32 cellular contexts compared by ENCODE assay signal in the genomic region with DNA sequence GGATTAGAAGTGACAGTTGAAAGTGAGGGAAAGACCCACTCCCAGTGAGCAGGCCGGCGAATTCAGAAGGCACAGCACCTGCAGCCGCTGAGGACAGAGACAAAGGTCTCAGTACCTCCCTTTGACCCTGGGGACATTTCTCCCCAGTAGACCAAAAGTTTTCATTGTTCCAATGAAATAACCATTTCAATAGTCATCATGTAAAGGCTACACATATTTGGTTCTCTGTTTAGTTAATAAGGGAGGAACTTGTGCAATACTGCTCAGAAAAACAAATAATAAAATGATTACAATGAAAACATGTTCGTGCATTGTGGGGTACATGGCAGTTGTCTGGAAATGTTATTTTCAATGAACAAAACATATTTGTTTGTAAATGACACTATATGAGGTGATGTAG. TPM values are rescaled to one million over a fixed set of nuclear protein-coding genes. Genes with fewer than 3 reads are reported as not detected.
DNase-seq lines count a peak whose midpoint lies in the region; ATAC-seq, FAIRE-seq and TF ChIP-seq lines count a peak whose summit lies in the region.
"Had no signal": no experiment of that assay in that cellular context is flagged by ENCODE, and none has a peak within 500 bp of the region (broad histone marks: within the 10 kb centered on the region; RNA-seq: fewer than 3 reads in every experiment).

No MANE protein-coding gene starts in this region.

- no peaks in the 10 kb centered on the region for H3K9me2 ChIP-seq in PC-3 (replicated peaks; ENCODE audit: low read length)

- no peaks in the 10 kb centered on the region for H4K20me1 ChIP-seq in PC-3 (ENCODE audit: low read length)

- no peaks in the 10 kb centered on the region for H3K27me3 ChIP-seq in PC-3 (ENCODE audit: low read length)
- no peaks in the 10 kb centered on the region for H3K27me3 ChIP-seq in bronchial epithelial cell (ENCODE audit: control insufficient read depth, insufficient read depth, low read length)
- H3K27me3 ChIP-seq: upper lobe of left lung had no signal

- peak overlapping the region; percentile 63 for H3K4me2 ChIP-seq in PC-3 (ENCODE audit: low read length)

- H3K27me3 Mint-ChIP-seq in nephron (ENCODE audit: low read depth), result peaks cover 11% of the 10 kb centered on the region
- H3K27me3 Mint-ChIP-seq: activated CD4-positive, alpha-beta memory T cell treated with anti-CD3 and anti-CD28 coated beads, Interleukin-2, amount 10 ng/mL, durations not matched to agents 7 days and 5 days had no signal

- 0 out of 2 replicates have a peak overlapping the region, but pooled peaks have one; percentile 17 for H2AFZ ChIP-seq in PC-3 (ENCODE audit: low read length)

- H3K27ac Mint-ChIP-seq in nephron, result peak overlapping the region in 2 of 3 experiments; percentile 68 to 74
- H3K27ac Mint-ChIP-seq: activated CD4-positive, alpha-beta memory T cell treated with anti-CD3 and anti-CD28 coated beads, Interleukin-2, amount 10 ng/mL, durations not matched to agents 7 days and 5 days; CD4-positive, CD25-positive, alpha-beta regulatory T cell; stimulated activated effector memory CD8-positive, alpha-beta T cell treated with anti-CD3 and anti-CD28 coated beads, Interleukin-12 subunit alpha, Interleukin-12 subunit beta, amount 100 ng/mL, for 72 hours had no signal

- peak overlapping the region; percentile 13 for H3K4me3 ChIP-seq in PC-3 (ENCODE audit: low read length)
- no peak overlapping the region for H3K4me3 ChIP-seq in bronchial epithelial cell (ENCODE audit: low read depth, low read length)
- H3K4me3 ChIP-seq: cardiac muscle cell, left ventricle myocardium inferior, psoas muscle, upper lobe of left lung had no signal

- no peaks in the 10 kb centered on the region for H3K9me3 Mint-ChIP-seq in nephron
- H3K9me3 Mint-ChIP-seq: activated CD4-positive, alpha-beta memory T cell treated with anti-CD3 and anti-CD28 coated beads, Interleukin-2, amount 10 ng/mL, durations not matched to agents 7 days and 5 days; naive B cell; stimulated activated effector memory CD8-positive, alpha-beta T cell treated with anti-CD3 and anti-CD28 coated beads, Interleukin-12 subunit alpha, Interleukin-12 subunit beta, amount 100 ng/mL, for 72 hours had no signal

- no TSS peak for BruUV-seq in PC-3 (replicated peaks; lab: Mats Ljungman, UMichigan)

- FAIRE-seq in bronchial epithelial cell (lab: Jason Lieb, UNC), result no peak
- FAIRE-seq: D721Med had no signal

- no peaks in the 10 kb centered on the region for H3K79me2 ChIP-seq in PC-3 (ENCODE audit: low read length)

- no peak for TF ChIP-seq CTCF in PC-3 (conservative IDR thresholded peaks at IDR 0.05; ENCODE audit: low read depth, low read length)
- no peak for TF ChIP-seq CTCF in bronchial epithelial cell (IDR thresholded peaks at IDR 0.05; ENCODE audit: insufficient read depth, low read length, severe bottlenecking)
- TF ChIP-seq CTCF in nephron (IDR thresholded peaks at IDR 0.05; ENCODE audit: unreplicated experiment in 3 of 3), result no peak

- H3K36me3 Mint-ChIP-seq in nephron (ENCODE audit: low read depth), result no peaks in the 10 kb centered on the region
- H3K36me3 Mint-ChIP-seq: CD4-positive, CD25-positive, alpha-beta regulatory T cell; naive B cell; stimulated activated effector memory CD8-positive, alpha-beta T cell treated with anti-CD3 and anti-CD28 coated beads, Interleukin-12 subunit alpha, Interleukin-12 subunit beta, amount 100 ng/mL, for 72 hours had no signal

- intact Hi-C loops in PC-3 (cut with micrococcal nuclease), result loop anchor here (1.0 to 10.0 kb wide), 4 partner anchors 11 to 328 kb away; a partner anchor contains a TSS

- H3K4me1 ChIP-seq in PC-3 (ENCODE audit: insufficient read depth, low read length), result peaks cover 33% of the 10 kb centered on the region
- H3K4me1 ChIP-seq: left ventricle myocardium inferior, psoas muscle had no signal

- no peaks in the 10 kb centered on the region for H3K9me3 ChIP-seq in PC-3 (ENCODE audit: low read length)
- H3K9me3 ChIP-seq: left ventricle myocardium inferior, psoas muscle, upper lobe of left lung had no signal

- peak; percentile 65 for DNase-seq in PC-3
- peak; percentile 46 for DNase-seq in bronchial epithelial cell (ENCODE audit: low read depth)
- DNase-seq in activated effector memory CD4-positive, alpha-beta T cell treated with Interleukin-2 at 50 U/mL for 16 hours, result no peak
- DNase-seq in activated effector memory CD4-positive, alpha-beta T cell treated with anti-CD3 and anti-CD28 coated beads, Interleukin-2, amount 50 U/mL, for 16 hours, result no peak
- DNase-seq: activated CD4-positive, alpha-beta memory T cell treated with anti-CD3 and anti-CD28 coated beads, Interleukin-2, amount 10 ng/mL, durations not matched to agents 7 days and 5 days; activated CD4-positive, alpha-beta T cell treated with anti-CD3 and anti-CD28 coated beads for 1 hour; activated CD8-positive, alpha-beta memory T cell treated with anti-CD3 and anti-CD28 coated beads, Interleukin-2, amount 50 U/mL, for 4 hours; activated naive CD4-positive, alpha-beta T cell treated with anti-CD3 and anti-CD28 coated beads, Interleukin-2, amount 50 U/mL, for 16 hours; amygdala; CD4-positive, CD25-positive, alpha-beta regulatory T cell; cortex of kidney; DND-41; effector memory CD4-positive, alpha-beta T cell; erythroblast; islet precursor cell; left ventricle myocardium inferior; naive B cell; NCI-H1092; NCI-H187; NCI-H2171 treated with DMSO at 0.1 percent for 48 hours; NCI-H510A; nucleus accumbens; psoas muscle; T-helper 2 cell; upper lobe of left lung had no signal

- no peak overlapping the region for H3K4me3 Mint-ChIP-seq in nephron
- H3K4me3 Mint-ChIP-seq: activated CD4-positive, alpha-beta memory T cell treated with anti-CD3 and anti-CD28 coated beads, Interleukin-2, amount 10 ng/mL, durations not matched to agents 7 days and 5 days; CD4-positive, CD25-positive, alpha-beta regulatory T cell; naive B cell; stimulated activated effector memory CD8-positive, alpha-beta T cell treated with anti-CD3 and anti-CD28 coated beads, Interleukin-12 subunit alpha, Interleukin-12 subunit beta, amount 100 ng/mL, for 72 hours had no signal

- H3K27ac ChIP-seq in PC-3 (ENCODE audit: low read length), result peak overlapping the region; percentile 90
- H3K27ac ChIP-seq: cardiac muscle cell, left ventricle myocardium inferior, psoas muscle, upper lobe of left lung had no signal

- H3K4me1 Mint-ChIP-seq in nephron, result no peaks in the 10 kb centered on the region
- H3K4me1 Mint-ChIP-seq: activated CD4-positive, alpha-beta memory T cell treated with anti-CD3 and anti-CD28 coated beads, Interleukin-2, amount 10 ng/mL, durations not matched to agents 7 days and 5 days; CD4-positive, CD25-positive, alpha-beta regulatory T cell; stimulated activated effector memory CD8-positive, alpha-beta T cell treated with anti-CD3 and anti-CD28 coated beads, Interleukin-12 subunit alpha, Interleukin-12 subunit beta, amount 100 ng/mL, for 72 hours had no signal

- POLR2A ChIA-PET in PC-3 (lab: Charles Lee; ENCODE audit: unreplicated experiment), result interaction anchor here (0.6 to 1.4 kb wide), 2 partner anchors 15 to 19 kb away, joined by 6 to 17 read pairs; no protein-coding TSS in a partner anchor

- no peaks in the 10 kb centered on the region for H3K36me3 ChIP-seq in PC-3 (ENCODE audit: low read depth, low read length)
- no peaks in the 10 kb centered on the region for H3K36me3 ChIP-seq in bronchial epithelial cell (ENCODE audit: control insufficient read depth, insufficient read depth, low read length)
- H3K36me3 ChIP-seq: cardiac muscle cell, left ventricle myocardium inferior, upper lobe of left lung had no signal

- CTCF ChIA-PET in PC-3 (lab: Charles Lee), result interaction anchor here (0.9 kb wide), 1 partner anchor 19 kb away, joined by 5 read pairs; no protein-coding TSS in a partner anchor

- peak overlapping the region; percentile 54 for H3K9ac ChIP-seq in PC-3 (ENCODE audit: low read length)

- H3F3A ChIP-seq in PC-3 (ENCODE audit: low read length, unreplicated experiment), result peaks cover 19% of the 10 kb centered on the region

- ATAC-seq in PC-3 (peak; percentile 42), GM21381 (IDR thresholded peaks at IDR 0.05; ENCODE audit: unreplicated experiment) (no peak), HG02678 (IDR thresholded peaks at IDR 0.05; ENCODE audit: unreplicated experiment) (no peak)
- ATAC-seq: psoas muscle; SK-N-SH treated with all-trans-retinoic acid at 6 μM for 48 hours; stimulated activated effector memory CD8-positive, alpha-beta T cell treated with anti-CD3 and anti-CD28 coated beads, Interleukin-12 subunit alpha, Interleukin-12 subunit beta, amount 100 ng/mL, for 72 hours had no signal

RNA-seq across cellular contexts. Expression of a gene that starts 52.5 kb away (rescaled TPM):
- 21.9 and 25.6 TPM in 2 replicates for total RNA-seq in PC-3 (2014; rRNA removed)
- total RNA-seq in bronchial epithelial cell, result 2.9 and 9.7 TPM in 2 replicates

Comparison
In these comparisons a context has a peak if more than half of its experiments do, and no peak if none do; other contexts are left out.
1. DNase-seq: peak in PC-3 (single experiment) and bronchial epithelial cell (single experiment); none in activated effector memory CD4-positive, alpha-beta T cell treated with Interleukin-2 at 50 U/mL for 16 hours (single experiment) and activated effector memory CD4-positive, alpha-beta T cell treated with anti-CD3 and anti-CD28 coated beads, Interleukin-2, amount 50 U/mL, for 16 hours (single experiment).